10 cellular contexts compared by ENCODE assay signal in genomic region chr16:49881890-49882289, GRCh38. TPM values are rescaled to one million over a fixed set of nuclear protein-coding genes. Genes with fewer than 3 reads are reported as not detected.
"Had no signal": no experiment of that assay in that cellular context is flagged by ENCODE, and none has a peak within 500 bp of the region (broad histone marks: within the 10 kb centered on the region; RNA-seq: fewer than 3 reads in every experiment).

No MANE protein-coding gene starts in this region.

- FAIRE-seq: K562 had no signal

- H3K4me3 ChIP-seq: GM23248, HAP-1, K562 had no signal

- H3K27ac ChIP-seq: GM23248, HL-60 had no signal

- DNase-seq: GM23248, GOT3, H7, HFFc6, IMR-90 had no signal

- H3K36me3 ChIP-seq: HAP-1 had no signal

- H3K9me3 ChIP-seq: HAP-1 had no signal

- ATAC-seq: HCT116, K562 had no signal

RNA-seq across cellular contexts. Expression of gene ZNF423, which starts 26.0 kb away (rescaled TPM):
- total RNA-seq: HFFc6, HT1080, K562 had no signal
- polyA plus RNA-seq: K562 had no signal
